Comparison of ENCODE assay signal across 16 cellular contexts in the genomic region with DNA sequence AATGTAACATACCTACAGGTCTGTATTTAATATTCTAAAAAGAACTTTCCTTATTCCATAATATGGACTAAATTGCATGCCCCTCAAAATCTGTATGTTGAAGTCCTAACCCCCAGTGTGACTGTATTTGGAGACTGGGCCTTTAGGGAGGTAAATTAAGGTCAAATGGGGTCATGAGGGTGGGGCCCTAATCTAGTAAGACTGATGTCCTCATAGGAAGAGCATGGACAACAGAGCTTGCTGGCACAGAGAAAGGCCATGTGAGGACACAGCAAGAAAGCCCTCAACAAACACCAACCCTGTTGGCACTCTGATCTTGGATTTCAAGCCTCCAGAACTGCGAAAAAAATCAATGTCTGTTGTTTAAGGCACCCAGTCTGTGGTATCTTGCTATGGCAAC. TPM values are rescaled to one million over a fixed set of nuclear protein-coding genes. Genes with fewer than 3 reads are reported as not detected.
DNase-seq lines count a peak whose midpoint lies in the region; ATAC-seq, FAIRE-seq and TF ChIP-seq lines count a peak whose summit lies in the region.
"Had no signal": no experiment of that assay in that cellular context is flagged by ENCODE, and none has a peak within 500 bp of the region (broad histone marks: within the 10 kb centered on the region; RNA-seq: fewer than 3 reads in every experiment).

No MANE protein-coding gene starts in this region.

- no peaks in the 10 kb centered on the region for H3K9me3 ChIP-seq in HepG2 (ENCODE audit: low read length)
- H3K9me3 ChIP-seq: A549, BE2C, HAP-1 had no signal

- no peak overlapping the region for H3K9ac ChIP-seq in HepG2 (ENCODE audit: insufficient read depth, low read depth, low read length)

- BruUV-seq in HepG2 (replicated peaks; lab: Mats Ljungman, UMichigan) = no TSS peak

- no peak overlapping the region for H3K4me3 ChIP-seq in HepG2 (replicated peaks in 1 of 3; ENCODE audit: insufficient read depth in 1 of 3, low read depth in 2 of 3, low read length in 3 of 3)
- H3K4me3 ChIP-seq: A549, HAP-1 had no signal

- H3K4me1 Mint-ChIP-seq in activated naive CD4-positive, alpha-beta T cell treated with anti-CD3 and anti-CD28 coated beads, Interleukin-2, amount 10 ng/mL, durations not matched to agents 7 days and 5 days = peaks cover 12% of the 10 kb centered on the region
- no peaks in the 10 kb centered on the region for H3K4me1 Mint-ChIP-seq in endothelial cell (ENCODE audit: unreplicated experiment)
- H3K4me1 Mint-ChIP-seq in activated CD8-positive, alpha-beta T cell treated with anti-CD3 and anti-CD28 coated beads, Interleukin-2, amount 10 ng/mL, durations not matched to agents 7 days and 5 days (ENCODE audit: low read depth) = peaks cover 13% of the 10 kb centered on the region

- peaks cover 55% of the 10 kb centered on the region for H3K36me3 Mint-ChIP-seq in activated naive CD4-positive, alpha-beta T cell treated with anti-CD3 and anti-CD28 coated beads, Interleukin-2, amount 10 ng/mL, durations not matched to agents 7 days and 5 days
- peaks cover 36% of the 10 kb centered on the region for H3K36me3 Mint-ChIP-seq in endothelial cell (ENCODE audit: low read depth, unreplicated experiment)
- peaks cover 61% of the 10 kb centered on the region for H3K36me3 Mint-ChIP-seq in activated CD8-positive, alpha-beta T cell treated with anti-CD3 and anti-CD28 coated beads, Interleukin-2, amount 10 ng/mL, durations not matched to agents 7 days and 5 days (ENCODE audit: low read depth)

- H3K4me3 Mint-ChIP-seq in activated naive CD4-positive, alpha-beta T cell treated with anti-CD3 and anti-CD28 coated beads, Interleukin-2, amount 10 ng/mL, durations not matched to agents 7 days and 5 days = no peak overlapping the region
- H3K4me3 Mint-ChIP-seq in endothelial cell (ENCODE audit: unreplicated experiment) = peak overlapping the region; percentile 42
- H3K4me3 Mint-ChIP-seq in activated CD8-positive, alpha-beta T cell treated with anti-CD3 and anti-CD28 coated beads, Interleukin-2, amount 10 ng/mL, durations not matched to agents 7 days and 5 days = no peak overlapping the region
- H3K4me3 Mint-ChIP-seq: CD4-positive, alpha-beta memory T cell had no signal

- 90% methylated on average over 1 of the region's 1 CpG for WGBS in HepG2 (ENCODE audit: low lambda C conversion rate)

- TF ChIP-seq POLR2A in HepG2 (IDR thresholded peaks at IDR 0.05; ENCODE audit: insufficient read depth in 1 of 2, low read depth in 2 of 2, low read length in 2 of 2) = no peak

- TF ChIP-seq EP300 in HepG2 (IDR thresholded peaks at IDR 0.05; ENCODE audit: low read depth in 2 of 2, low read length in 2 of 2) (no peak), HepG2 (CRISPR knock-in tag; IDR thresholded peaks at IDR 0.05; ENCODE audit: borderline replicate concordance) (no peak)

- intact Hi-C loops in HepG2 (cut with micrococcal nuclease; ENCODE audit: unreplicated experiment) = no loop called here

- no peaks in the 10 kb centered on the region for H3K9me3 Mint-ChIP-seq in activated naive CD4-positive, alpha-beta T cell treated with anti-CD3 and anti-CD28 coated beads, Interleukin-2, amount 10 ng/mL, durations not matched to agents 7 days and 5 days
- H3K9me3 Mint-ChIP-seq in endothelial cell (ENCODE audit: unreplicated experiment) = no peaks in the 10 kb centered on the region
- H3K9me3 Mint-ChIP-seq in activated CD8-positive, alpha-beta T cell treated with anti-CD3 and anti-CD28 coated beads, Interleukin-2, amount 10 ng/mL, durations not matched to agents 7 days and 5 days (ENCODE audit: insufficient read depth) = no peaks in the 10 kb centered on the region

- POLR2A ChIA-PET in HepG2 (lab: Yijun Ruan, JAX) = interaction anchor here (1.1 to 1.7 kb wide), 2 partner anchors 19 to 37 kb away, joined by 3 to 5 read pairs; a partner anchor contains a TSS
- POLR2A ChIA-PET in activated CD8-positive, alpha-beta T cell treated with anti-CD3 and anti-CD28 coated beads, Interleukin-2, amount 10 ng/mL, durations not matched to agents 7 days and 5 days (lab: Charles Lee) = interaction anchor here (1.4 kb wide), 1 partner anchor 18 kb away, joined by 3 read pairs; a partner anchor contains a TSS

- peak overlapping the region; percentile 42 for H3K27ac Mint-ChIP-seq in activated naive CD4-positive, alpha-beta T cell treated with anti-CD3 and anti-CD28 coated beads, Interleukin-2, amount 10 ng/mL, durations not matched to agents 7 days and 5 days
- no peak overlapping the region for H3K27ac Mint-ChIP-seq in endothelial cell (ENCODE audit: unreplicated experiment)
- H3K27ac Mint-ChIP-seq in activated CD8-positive, alpha-beta T cell treated with anti-CD3 and anti-CD28 coated beads, Interleukin-2, amount 10 ng/mL, durations not matched to agents 7 days and 5 days = no peak overlapping the region

- TF ChIP-seq CTCF in endothelial cell (IDR thresholded peaks at IDR 0.05; ENCODE audit: unreplicated experiment) (no peak), HepG2 (CRISPR knock-in tag; IDR thresholded peaks at IDR 0.05) (no peak)

- TF ChIP-seq RAD21 in HepG2 (CRISPR knock-in tag; IDR thresholded peaks at IDR 0.05) = no peak

- ATAC-seq in HepG2 (peak; percentile 26), GM18867 (IDR thresholded peaks at IDR 0.05; ENCODE audit: unreplicated experiment) (no peak)
- ATAC-seq in activated CD8-positive, alpha-beta T cell treated with anti-CD3 and anti-CD28 coated beads, Interleukin-2, amount 10 ng/mL, durations not matched to agents 7 days and 5 days = no peak
- ATAC-seq: A549 had no signal

- peaks cover 35 to 81% of the 10 kb centered on the region in 2 experiments for H3K36me3 ChIP-seq in HepG2 (replicated peaks in 1 of 2; ENCODE audit: control insufficient read depth in 1 of 2, insufficient read depth in 2 of 2, low read length in 2 of 2)

- DNase-seq in activated naive CD4-positive, alpha-beta T cell treated with anti-CD3 and anti-CD28 coated beads, Interleukin-2, amount 10 ng/mL, durations not matched to agents 7 days and 5 days = no peak
- no peak for DNase-seq in activated naive CD4-positive, alpha-beta T cell treated with Interleukin-2 at 50 U/mL for 16 hours
- DNase-seq in endothelial cell (ENCODE audit: low spot score) = no peak
- DNase-seq in HepG2 (ENCODE audit: low spot score) = no peak
- no peak for DNase-seq in activated CD8-positive, alpha-beta T cell treated with anti-CD3 and anti-CD28 coated beads, Interleukin-2, amount 10 ng/mL, durations not matched to agents 7 days and 5 days
- DNase-seq: BE2C; CD4-positive, alpha-beta memory T cell; DMS79 treated with DMSO at 0.1 percent for 48 hours; EL had no signal

- H3K27me3 ChIP-seq in HepG2 (ENCODE audit: control insufficient read depth in 1 of 2, insufficient read depth in 2 of 2, low read length in 2 of 2) = no peaks in the 10 kb centered on the region
- H3K27me3 ChIP-seq: BE2C had no signal

- CTCF ChIA-PET in activated naive CD4-positive, alpha-beta T cell treated with anti-CD3 and anti-CD28 coated beads, Interleukin-2, amount 10 ng/mL, durations not matched to agents 7 days and 5 days (lab: Charles Lee) = interaction anchor here (0.6 kb wide), 1 partner anchor 77 kb away, joined by 3 read pairs; no protein-coding TSS in a partner anchor
- CTCF ChIA-PET in HepG2 (lab: Yijun Ruan, JAX; ENCODE audit: low intra/inter-chr PET ratio, low total read pairs) = no interaction called here
- CTCF ChIA-PET in activated CD8-positive, alpha-beta T cell treated with anti-CD3 and anti-CD28 coated beads, Interleukin-2, amount 10 ng/mL, durations not matched to agents 7 days and 5 days (lab: Charles Lee) = no interaction called here

- H3K27me3 Mint-ChIP-seq in activated naive CD4-positive, alpha-beta T cell treated with anti-CD3 and anti-CD28 coated beads, Interleukin-2, amount 10 ng/mL, durations not matched to agents 7 days and 5 days = no peaks in the 10 kb centered on the region
- H3K27me3 Mint-ChIP-seq in endothelial cell (ENCODE audit: unreplicated experiment) = no peaks in the 10 kb centered on the region
- no peaks in the 10 kb centered on the region for H3K27me3 Mint-ChIP-seq in activated CD8-positive, alpha-beta T cell treated with anti-CD3 and anti-CD28 coated beads, Interleukin-2, amount 10 ng/mL, durations not matched to agents 7 days and 5 days (ENCODE audit: low read depth)
- H3K27me3 Mint-ChIP-seq: CD4-positive, alpha-beta memory T cell had no signal

- no peak overlapping the region for H3K4me2 ChIP-seq in HepG2 (ENCODE audit: low read depth, low read length)
- H3K4me2 ChIP-seq: A549 had no signal

- peaks cover 29% of the 10 kb centered on the region; the same call in 1 of the 2 replicates for H4K20me1 ChIP-seq in HepG2 (ENCODE audit: insufficient read depth, low read length)

- H2AFZ ChIP-seq in HepG2 (ENCODE audit: low read length) = no peak overlapping the region

- no peak for FAIRE-seq in HepG2 (lab: Jason Lieb, UNC)
- FAIRE-seq: A549, GM19239, H1, HTR-8/SVneo had no signal

- H3K4me1 ChIP-seq in HepG2 (ENCODE audit: insufficient read depth, low read length) = no peaks in the 10 kb centered on the region
- H3K4me1 ChIP-seq: A549, BE2C, HAP-1 had no signal

- in situ Hi-C loops in HepG2 (cut with HindIII; ENCODE audit: extremely low pct_ligation_motif_present, low pct_unique_long_range_greater_than_20kb) = no loop called here

- no peak overlapping the region for H3K27ac ChIP-seq in HepG2 (ENCODE audit: extremely low read length, insufficient read depth, low read length)
- H3K27ac ChIP-seq: A549, C4-2B had no signal

- H3K79me2 ChIP-seq in HepG2 (ENCODE audit: insufficient read depth, low read length) = peaks cover 46% of the 10 kb centered on the region

RNA-seq across cellular contexts. Expression of a gene that starts 18.6 kb away (rescaled TPM):
- total RNA-seq in endothelial cell (ENCODE audit: unreplicated experiment) = 401 TPM
- total RNA-seq in HepG2 (2016; rRNA removed; fragmentation: Illumina TruSeq; extraction: Trizol) = 387 and 499 TPM in 2 replicates
- total RNA-seq in HepG2 (2016; cell fraction: cytosol; rRNA removed; fragmentation: Illumina TruSeq; extraction: Trizol; ENCODE audit: low read depth) = 16.2 and 16.5 TPM in 2 replicates
- total RNA-seq in HepG2 (2016; cell fraction: insoluble cytoplasmic fraction; rRNA removed; fragmentation: Illumina TruSeq; extraction: Trizol) = 367 and 489 TPM in 2 replicates
- total RNA-seq in HepG2 (2016; cell fraction: membrane; rRNA removed; fragmentation: Illumina TruSeq; extraction: Trizol) = 49.3 and 53.4 TPM in 2 replicates
- total RNA-seq in HepG2 (2016; cell fraction: nucleus; rRNA removed; fragmentation: Illumina TruSeq; extraction: Trizol) = 418 and 502 TPM in 2 replicates
- polyA plus RNA-seq in HepG2 (2011; rRNA removed) = 677 and 750 TPM in 2 replicates
- polyA plus RNA-seq in HepG2 (2011; cell fraction: cytosol; rRNA removed) = 115 and 183 TPM in 2 replicates
- 1,965 and 2,535 TPM in 2 replicates for polyA plus RNA-seq in HepG2 (2011; cell fraction: nucleus; rRNA removed)
- polyA plus RNA-seq in HepG2 (2012) = 375 and 468 TPM in 2 replicates
- polyA plus RNA-seq in HepG2 (2016; cell fraction: cytosol; fragmentation: Illumina TruSeq; extraction: Trizol; ENCODE audit: low read depth) = 9.7 and 15.8 TPM in 2 replicates
- 424 and 448 TPM in 2 replicates for polyA plus RNA-seq in HepG2 (2016; cell fraction: insoluble cytoplasmic fraction; fragmentation: Illumina TruSeq; extraction: Trizol; ENCODE audit: low read depth)
- polyA plus RNA-seq in HepG2 (2016; cell fraction: membrane; fragmentation: Illumina TruSeq; extraction: Trizol; ENCODE audit: low read depth) = 27.7 and 44.3 TPM in 2 replicates
- polyA plus RNA-seq in HepG2 (2016; cell fraction: nucleus; fragmentation: Illumina TruSeq; extraction: Trizol; ENCODE audit: insufficient read depth, low read depth) = 790 and 818 TPM in 2 replicates
- polyA minus RNA-seq in HepG2 (2011; rRNA and poly(A)+ RNA removed; ENCODE audit: low replicate concordance) = 198 and 376 TPM in 2 replicates
- polyA minus RNA-seq in HepG2 (2011; cell fraction: cytosol; rRNA and poly(A)+ RNA removed) = 123 TPM in 2 replicates
- 1,412 and 1,821 TPM in 2 replicates for polyA minus RNA-seq in HepG2 (2011; cell fraction: nucleus; rRNA and poly(A)+ RNA removed)
- total RNA-seq in activated CD8-positive, alpha-beta T cell treated with anti-CD3 and anti-CD28 coated beads, Interleukin-2, amount 10 ng/mL, durations not matched to agents 7 days and 5 days = 100 to 1,000 TPM; 266 to 267 TPM

RNA-seq across cellular contexts. Expression of a gene that starts 37.1 kb away (rescaled TPM):
- 22.1 TPM for total RNA-seq in endothelial cell (ENCODE audit: unreplicated experiment)
- 34.9 and 41.8 TPM in 2 replicates for total RNA-seq in HepG2 (2016; rRNA removed; fragmentation: Illumina TruSeq; extraction: Trizol)
- 13.9 and 15.1 TPM in 2 replicates for total RNA-seq in HepG2 (2016; cell fraction: cytosol; rRNA removed; fragmentation: Illumina TruSeq; extraction: Trizol; ENCODE audit: low read depth)
- 36.3 and 46.6 TPM in 2 replicates for total RNA-seq in HepG2 (2016; cell fraction: insoluble cytoplasmic fraction; rRNA removed; fragmentation: Illumina TruSeq; extraction: Trizol)
- total RNA-seq in HepG2 (2016; cell fraction: membrane; rRNA removed; fragmentation: Illumina TruSeq; extraction: Trizol) = 27.0 and 28.4 TPM in 2 replicates
- 17.9 and 20.6 TPM in 2 replicates for total RNA-seq in HepG2 (2016; cell fraction: nucleus; rRNA removed; fragmentation: Illumina TruSeq; extraction: Trizol)
- 4.2 and 4.6 TPM in 2 replicates for polyA plus RNA-seq in HepG2 (2011; rRNA removed)
- 2.2 and 4.2 TPM in 2 replicates for polyA plus RNA-seq in HepG2 (2011; cell fraction: cytosol; rRNA removed)
- 2.8 and 3.0 TPM in 2 replicates for polyA plus RNA-seq in HepG2 (2011; cell fraction: nucleus; rRNA removed)
- 15.3 and 22.1 TPM in 2 replicates for polyA plus RNA-seq in HepG2 (2012)
- 3.0 and 3.1 TPM in 2 replicates for polyA plus RNA-seq in HepG2 (2016; cell fraction: cytosol; fragmentation: Illumina TruSeq; extraction: Trizol; ENCODE audit: low read depth)
- 36.5 and 43.5 TPM in 2 replicates for polyA plus RNA-seq in HepG2 (2016; cell fraction: insoluble cytoplasmic fraction; fragmentation: Illumina TruSeq; extraction: Trizol; ENCODE audit: low read depth)
- polyA plus RNA-seq in HepG2 (2016; cell fraction: membrane; fragmentation: Illumina TruSeq; extraction: Trizol; ENCODE audit: low read depth) = 6.5 and 8.6 TPM in 2 replicates
- polyA plus RNA-seq in HepG2 (2016; cell fraction: nucleus; fragmentation: Illumina TruSeq; extraction: Trizol; ENCODE audit: insufficient read depth, low read depth) = 16.1 and 16.4 TPM in 2 replicates
- polyA minus RNA-seq in HepG2 (2011; rRNA and poly(A)+ RNA removed; ENCODE audit: low replicate concordance) = 2.2 and 8.1 TPM in 2 replicates
- polyA minus RNA-seq in HepG2 (2011; cell fraction: cytosol; rRNA and poly(A)+ RNA removed) = 6.9 and 8.3 TPM in 2 replicates
- polyA minus RNA-seq in HepG2 (2011; cell fraction: nucleus; rRNA and poly(A)+ RNA removed) = 25.2 and 29.4 TPM in 2 replicates
- total RNA-seq in activated CD8-positive, alpha-beta T cell treated with anti-CD3 and anti-CD28 coated beads, Interleukin-2, amount 10 ng/mL, durations not matched to agents 7 days and 5 days = 10 to 100 TPM; 22.5 to 22.6 TPM
